Comparison of ENCODE assay signal across 27 cellular contexts in genomic region chr17:43851744-43852143, GRCh38. TPM values are rescaled to one million over a fixed set of nuclear protein-coding genes. Genes with fewer than 3 reads are reported as not detected.
DNase-seq lines count a peak whose midpoint lies in the region; FAIRE-seq and TF ChIP-seq lines count a peak whose summit lies in the region.
"Had no signal": no experiment of that assay in that cellular context is flagged by ENCODE, and none has a peak within 500 bp of the region (broad histone marks: within the 10 kb centered on the region; RNA-seq: fewer than 3 reads in every experiment).

No MANE protein-coding gene starts in this region.

- H3K27me3 ChIP-seq in WERI-Rb-1 (ENCODE audit: insufficient read depth, low read depth, severe bottlenecking) (no peaks in the 10 kb centered on the region), subcutaneous abdominal adipose tissue (ENCODE audit: control insufficient read depth in 5 of 5, insufficient read depth in 4 of 5, low read length in 5 of 5) (peaks cover 6 to 24% (median 14%) of the 10 kb centered on the region in 5 donors), spleen (replicated peaks in 1 of 7) (peaks cover 0 to 39% (median 0%) of the 10 kb centered on the region in 7 donors)

- H3K27ac Mint-ChIP-seq in activated naive CD8-positive, alpha-beta T cell treated with anti-CD3 and anti-CD28 coated beads for 36 hours: no peak overlapping the region

- H3K9me3 Mint-ChIP-seq in activated naive CD8-positive, alpha-beta T cell treated with anti-CD3 and anti-CD28 coated beads for 36 hours: no peaks in the 10 kb centered on the region

- H3K4me3 ChIP-seq in WERI-Rb-1 (ENCODE audit: low read depth, low read length) (no peak overlapping the region), kidney (ENCODE audit: low read length in 2 of 2) (no peak overlapping the region), subcutaneous abdominal adipose tissue (ENCODE audit: low read depth in 1 of 5, low read length in 5 of 5) (peak overlapping the region in 3 of 5 donors; percentile 18 to 75 (median 47)), spleen (no peak overlapping the region)
- H3K4me3 ChIP-seq: HAP-1 had no signal

- H3K27ac ChIP-seq in WERI-Rb-1 (no peak overlapping the region), kidney (ENCODE audit: low read depth in 2 of 2, low read length in 2 of 2) (no peak overlapping the region), subcutaneous abdominal adipose tissue (ENCODE audit: low read depth, low read length) (peak overlapping the region; percentile 30), spleen (no peak overlapping the region)
- H3K27ac ChIP-seq: KMS-11, RWPE1 had no signal

- intact Hi-C loops in kidney (cut with DNase I) (no loop called here), spleen (cut with DNase I; ENCODE audit: low total_unique reads) (no loop called here)

- H3K4me1 Mint-ChIP-seq in activated naive CD8-positive, alpha-beta T cell treated with anti-CD3 and anti-CD28 coated beads for 36 hours: no peaks in the 10 kb centered on the region

- TF ChIP-seq CTCF in WERI-Rb-1 (IDR thresholded peaks at IDR 0.05; ENCODE audit: low read depth, low read length) (0 out of 2 replicates have a peak, but pooled peaks have one; percentile 10), kidney (IDR thresholded peaks at IDR 0.05; ENCODE audit: borderline replicate concordance, extremely low read depth, insufficient read depth) (no peak), spleen (IDR thresholded peaks at IDR 0.05 in 8 of 11, conservative IDR thresholded peaks at IDR 0.05 in 3 of 11) (no peak)

- no peaks in the 10 kb centered on the region for H3K36me3 ChIP-seq in WERI-Rb-1
- no peaks in the 10 kb centered on the region for H3K36me3 ChIP-seq in kidney (ENCODE audit: control insufficient read depth in 1 of 2, insufficient read depth in 2 of 2, low read length in 2 of 2)
- H3K36me3 ChIP-seq in subcutaneous abdominal adipose tissue (ENCODE audit: control insufficient read depth in 5 of 5, insufficient read depth in 5 of 5, low read length in 5 of 5): peaks cover 0 to 9% (median 0%) of the 10 kb centered on the region in 5 donors
- no peaks in the 10 kb centered on the region for H3K36me3 ChIP-seq in spleen
- H3K36me3 ChIP-seq: HAP-1 had no signal

- no peak overlapping the region for H3K9ac ChIP-seq in kidney (ENCODE audit: low read length in 2 of 2)
- H3K9ac ChIP-seq in subcutaneous abdominal adipose tissue (ENCODE audit: low read length in 5 of 5): peak overlapping the region in 1 of 5 donors; percentile 34
- H3K9ac ChIP-seq: KMS-11, SK-N-SH had no signal

- no peak for TF ChIP-seq POLR2A in spleen (IDR thresholded peaks at IDR 0.05)

- peak; percentile 25 for DNase-seq in NCI-H82 (lab: John Stamatoyannopoulos, UW)
- DNase-seq in NCI-H82 treated with DMSO at 0.1 percent for 48 hours (lab: John Stamatoyannopoulos, UW; ENCODE audit: unreplicated experiment): no peak
- DNase-seq in WERI-Rb-1: no peak
- peak; percentile 12 for DNase-seq in kidney
- DNase-seq in spleen: no peak
- no peak for DNase-seq in activated naive CD8-positive, alpha-beta T cell treated with anti-CD3 and anti-CD28 coated beads for 36 hours
- no peak for DNase-seq in activated T-cell treated with anti-CD3 and anti-CD28 coated beads, Interleukin-2, amount 50 U/mL, for 1 hour
- DNase-seq: Calu3, DMS79 treated with DMSO at 0.1 percent for 48 hours, GF-D8, MM.1S, NCI-H1048, NCI-H1417, NCI-H1694, NCI-H2029 treated with DMSO at 0.1 percent for 48 hours, NCI-H2171 treated with DMSO at 0.1 percent for 48 hours, NCI-H446 treated with DMSO at 0.1 percent for 48 hours, NCI-H526, SK-N-SH, SW 1271 had no signal

- no peak overlapping the region for H3K4me3 Mint-ChIP-seq in activated naive CD8-positive, alpha-beta T cell treated with anti-CD3 and anti-CD28 coated beads for 36 hours

- no peaks in the 10 kb centered on the region for H3K36me3 Mint-ChIP-seq in activated naive CD8-positive, alpha-beta T cell treated with anti-CD3 and anti-CD28 coated beads for 36 hours

- H3K9me3 ChIP-seq in WERI-Rb-1 (ENCODE audit: severe bottlenecking) (no peaks in the 10 kb centered on the region), kidney (ENCODE audit: control insufficient read depth in 1 of 2, low read length in 2 of 2) (no peaks in the 10 kb centered on the region), subcutaneous abdominal adipose tissue (ENCODE audit: control insufficient read depth in 5 of 5, low read length in 5 of 5) (no peaks in the 10 kb centered on the region), spleen (no peaks in the 10 kb centered on the region)
- H3K9me3 ChIP-seq: HAP-1, SK-N-SH had no signal

- H3K27me3 Mint-ChIP-seq in activated naive CD8-positive, alpha-beta T cell treated with anti-CD3 and anti-CD28 coated beads for 36 hours: peaks cover 18% of the 10 kb centered on the region

- H3K4me1 ChIP-seq in kidney (ENCODE audit: control insufficient read depth in 1 of 2, insufficient read depth in 1 of 2, low read depth in 1 of 2, low read length in 2 of 2): peaks cover 0 to 2% of the 10 kb centered on the region in 2 donors
- H3K4me1 ChIP-seq in subcutaneous abdominal adipose tissue (ENCODE audit: control insufficient read depth in 5 of 5, insufficient read depth in 5 of 5, low read length in 5 of 5): peaks cover 0 to 58% (median 22%) of the 10 kb centered on the region in 5 donors
- peaks cover 0 to 27% (median 3%) of the 10 kb centered on the region in 6 donors for H3K4me1 ChIP-seq in spleen
- H3K4me1 ChIP-seq: HAP-1 had no signal

- WGBS in spleen, 5 donors: 71 to 85% (median 80%) methylated on average over 9 of the region's 9 CpGs

- FAIRE-seq in kidney (lab: Jason Lieb, UNC): no peak
- FAIRE-seq: GM12891 had no signal

RNA-seq across cellular contexts. Expression of gene CD300LG, which starts 4.8 kb away (rescaled TPM):
- total RNA-seq in kidney: 1.2 TPM
- polyA plus RNA-seq in kidney (ENCODE audit: insufficient read depth, low read depth, low replicate concordance): 3.1 TPM
- 1 to 10 TPM in 6 of 7 donors, under 1 TPM in 1; 0.77 to 5.3 (median 3.6) TPM for total RNA-seq in spleen
- polyA plus RNA-seq in spleen: 1 to 10 TPM in 1 of 3 donors, under 1 TPM in 2; 0.33 to 1.7 (median 0.73) TPM
- not detected for total RNA-seq in activated naive CD8-positive, alpha-beta T cell treated with anti-CD3 and anti-CD28 coated beads for 36 hours
- total RNA-seq: A172, Calu3 had no signal
- polyA plus RNA-seq: BJ, SK-N-SH had no signal

RNA-seq across cellular contexts. Expression of gene MPP3, which starts 18.8 kb away (rescaled TPM):
- total RNA-seq in kidney: 5.8 TPM
- 3.2 TPM for polyA plus RNA-seq in kidney (ENCODE audit: insufficient read depth, low read depth, low replicate concordance)
- 10 to 100 TPM in 2 of 7 donors, 1 to 10 TPM in 5; 3.3 to 23.9 (median 9.7) TPM for total RNA-seq in spleen
- polyA plus RNA-seq in spleen: 1 to 10 TPM; 1.9 to 7.1 (median 5.7) TPM
- total RNA-seq in activated naive CD8-positive, alpha-beta T cell treated with anti-CD3 and anti-CD28 coated beads for 36 hours: 1 to 10 TPM in 1 of 2 experiments, under 1 TPM in 1; 0.80 to 1.1 TPM

RNA-seq across cellular contexts. Expression of gene MPP2, which starts 55.6 kb away (rescaled TPM):
- total RNA-seq in kidney (1.2 TPM), spleen (1 to 10 TPM in 5 of 7 donors, under 1 TPM in 2; 0.77 to 2.4 (median 1.2) TPM)
- polyA plus RNA-seq in kidney (ENCODE audit: insufficient read depth, low read depth, low replicate concordance) (2.7 TPM), spleen (under 1 TPM; 0.13 to 0.51 (median 0.15) TPM)
- total RNA-seq in activated naive CD8-positive, alpha-beta T cell treated with anti-CD3 and anti-CD28 coated beads for 36 hours: 1 to 10 TPM; 5.2 to 6.5 TPM

Comparison
In these comparisons a context has a peak if more than half of its experiments do, and no peak if none do; other contexts are left out.
1. DNase-seq: peak in NCI-H82 (single experiment) and kidney (single experiment); none in NCI-H82 treated with DMSO at 0.1 percent for 48 hours (single experiment), WERI-Rb-1 (single experiment), spleen (single experiment), activated naive CD8-positive, alpha-beta T cell treated with anti-CD3 and anti-CD28 coated beads for 36 hours (single experiment) and activated T-cell treated with anti-CD3 and anti-CD28 coated beads, Interleukin-2, amount 50 U/mL, for 1 hour (single experiment).
2. H3K4me3 ChIP-seq: peak in subcutaneous abdominal adipose tissue (3 of 5); none in WERI-Rb-1 (single experiment), kidney (0 of 2) and spleen (0 of 8).